Comparison of ENCODE assay signal across 21 cellular contexts in the genomic region with DNA sequence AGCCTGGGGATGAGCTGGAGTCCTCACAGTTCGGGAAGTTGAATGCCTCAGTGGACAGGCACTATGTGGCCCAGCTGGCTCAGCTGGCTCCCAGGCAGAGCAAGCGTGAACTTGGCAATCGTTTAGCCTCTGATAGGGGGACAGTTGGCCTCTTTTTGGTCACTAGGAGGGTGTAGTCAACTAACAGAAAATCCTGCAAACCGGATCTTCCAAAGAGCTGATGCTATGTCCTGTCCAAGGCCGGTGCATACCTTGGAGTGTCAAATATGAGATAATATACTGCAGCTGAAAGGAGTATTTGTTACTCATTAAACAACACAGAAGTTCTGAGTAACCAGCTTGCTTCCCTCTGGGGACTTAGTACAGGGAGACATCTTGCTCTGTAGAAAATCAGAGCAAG.
A peak's percentile ranks its signal among the peaks of the same experiment; 100 is the strongest.
DNase-seq lines count a peak whose midpoint lies in the region; ATAC-seq, FAIRE-seq and TF ChIP-seq lines count a peak whose summit lies in the region.
"Had no signal": no experiment of that assay in that cellular context is flagged by ENCODE, and none has a peak within 500 bp of the region (broad histone marks: within the 10 kb centered on the region; RNA-seq: fewer than 3 reads in every experiment).

No MANE protein-coding gene starts in this region.

- ATAC-seq in body of pancreas (peak; percentile 18), pancreas (peak; percentile 47 to 63 (median 54))

- no peaks in the 10 kb centered on the region for H3K79me2 ChIP-seq in hepatocyte

- H3K9me3 ChIP-seq in body of pancreas (no peaks in the 10 kb centered on the region), hepatocyte (ENCODE audit: low read depth) (no peaks in the 10 kb centered on the region), pancreas (no peaks in the 10 kb centered on the region)
- H3K9me3 ChIP-seq: HAP-1, MG63 had no signal

- H3K36me3 ChIP-seq in body of pancreas (replicated peaks in 1 of 2; ENCODE audit: insufficient read depth in 1 of 2, low read depth in 2 of 2) (no peaks in the 10 kb centered on the region), hepatocyte (replicated peaks; ENCODE audit: insufficient read depth, low read depth) (no peaks in the 10 kb centered on the region), pancreas (no peaks in the 10 kb centered on the region)
- H3K36me3 ChIP-seq: HAP-1, MG63 had no signal

- H3K4me1 ChIP-seq in body of pancreas (peaks cover 13% of the 10 kb centered on the region), hepatocyte (ENCODE audit: insufficient read depth) (peaks cover 8% of the 10 kb centered on the region), pancreas (peaks cover 0 to 12% (median 5%) of the 10 kb centered on the region in 3 donors)
- H3K4me1 ChIP-seq: HAP-1 had no signal

- in situ Hi-C loops in ACHN (cut with HindIII; ENCODE audit: low pct_ligation_motif_present, low pct_unique_long_range_greater_than_20kb, low sequenced_read_pairs) = no loop called here

- H2AFZ ChIP-seq in hepatocyte = no peak overlapping the region

- DNase-seq in ACHN (peak; percentile 67), body of pancreas (no peak), hepatocyte (ENCODE audit: low spot score) (peak; percentile 31), pancreas (no peak), dedifferentiated amniotic fluid mesenchymal stem cell (ENCODE audit: extremely low spot score) (no peak), NCI-H1694 treated with DMSO at 0.1 percent for 48 hours (lab: John Stamatoyannopoulos, UW) (no peak), NAMALWA (ENCODE audit: low spot score) (no peak)
- DNase-seq: AML-193, DMS 273 treated with DMSO at 0.1 percent for 48 hours, DND-41, Kasumi-1, MG63, NCI-H1092 treated with DMSO at 0.1 percent for 48 hours, NCI-H146, NCI-H2081 treated with DMSO at 0.1 percent for 48 hours, NCI-H774, OCI-M1, SHP77 had no signal

- intact Hi-C loops in body of pancreas (cut with DNase I) (no loop called here), pancreas (cut with DNase I) (no loop called here)

- no peak for FAIRE-seq in pancreas (lab: Jason Lieb, UNC)

- no peak overlapping the region for H3K4me2 ChIP-seq in hepatocyte

- H4K20me1 ChIP-seq in hepatocyte (ENCODE audit: insufficient read depth, poor library complexity, severe bottlenecking) = no peaks in the 10 kb centered on the region

- H3K4me3 ChIP-seq in body of pancreas = no peak overlapping the region
- no peak overlapping the region for H3K4me3 ChIP-seq in hepatocyte
- no peak overlapping the region for H3K4me3 ChIP-seq in pancreas
- H3K4me3 ChIP-seq: HAP-1, MG63, SK-N-MC had no signal

- H3K27ac ChIP-seq in body of pancreas = peak overlapping the region in 1 of 4 donors; percentile 28
- H3K27ac ChIP-seq in hepatocyte = peak overlapping the region; percentile 7
- H3K27ac ChIP-seq in pancreas = no peak overlapping the region
- H3K27ac ChIP-seq: C4-2B, SK-N-MC had no signal

- no peaks in the 10 kb centered on the region for H3K9me2 ChIP-seq in hepatocyte (replicated peaks; ENCODE audit: insufficient read depth)

- TF ChIP-seq CTCF in body of pancreas (IDR thresholded peaks at IDR 0.05) (no peak), hepatocyte (IDR thresholded peaks at IDR 0.05; ENCODE audit: poor library complexity) (no peak), pancreas (IDR thresholded peaks at IDR 0.05) (no peak)

- TF ChIP-seq POLR2A in body of pancreas (IDR thresholded peaks at IDR 0.05) = no peak

- WGBS in body of pancreas, 2 donors = 31 to 36% methylated on average over 5 of the region's 5 CpGs
- 71% methylated on average over 5 of the region's 5 CpGs for WGBS in hepatocyte (ENCODE audit: low lambda C conversion rate, missing lambda C conversion rate)
- WGBS in pancreas, 2 donors = 29 to 31% methylated on average over 5 of the region's 5 CpGs

- H3K27me3 ChIP-seq in body of pancreas (no peaks in the 10 kb centered on the region), hepatocyte (no peaks in the 10 kb centered on the region), pancreas (no peaks in the 10 kb centered on the region)
- H3K27me3 ChIP-seq: MG63 had no signal

Comparison
In these comparisons a context has a peak if more than half of its experiments do, and no peak if none do; other contexts are left out.
1. DNase-seq: peak in ACHN (single experiment) and hepatocyte (single experiment); none in body of pancreas (0 of 4), pancreas (0 of 6), dedifferentiated amniotic fluid mesenchymal stem cell (single experiment), NCI-H1694 treated with DMSO at 0.1 percent for 48 hours (single experiment) and NAMALWA (single experiment).